Comparison of ENCODE assay signal across 12 cellular contexts in the genomic region with DNA sequence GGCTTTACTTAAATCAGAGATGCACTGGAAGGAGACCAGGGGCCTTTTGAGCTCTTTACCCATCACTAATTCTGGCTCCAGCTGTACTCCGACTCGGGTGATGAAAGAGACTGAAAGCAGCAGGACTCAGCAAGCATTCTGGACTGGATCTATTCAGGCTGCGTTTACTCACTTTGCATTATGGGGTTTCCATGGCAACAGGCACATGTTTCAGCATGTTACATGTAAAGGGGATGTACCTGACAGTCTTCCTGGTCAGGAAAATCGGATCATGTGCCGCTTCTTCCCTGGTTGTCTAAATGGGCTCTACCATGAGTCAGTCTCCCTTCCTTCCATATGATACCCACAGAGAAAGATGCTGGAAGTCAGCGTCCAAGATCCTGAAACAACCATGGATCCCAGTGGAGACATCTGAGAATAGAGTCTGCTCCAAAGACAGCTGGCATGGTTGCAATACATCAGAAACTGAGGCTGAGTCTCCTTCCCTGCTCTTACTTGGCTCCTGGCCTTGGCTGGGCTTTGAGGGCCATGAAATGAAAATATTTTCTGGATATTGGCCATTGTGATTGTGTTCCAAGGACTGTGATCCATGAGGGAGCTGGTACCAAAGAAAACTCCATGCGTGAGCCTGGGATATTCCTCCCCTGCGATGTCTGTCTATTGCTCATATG.
DNase-seq lines count a peak whose midpoint lies in the region.
"Had no signal": no experiment of that assay in that cellular context is flagged by ENCODE, and none has a peak within 500 bp of the region (broad histone marks: within the 10 kb centered on the region; RNA-seq: fewer than 3 reads in every experiment).

No MANE protein-coding gene starts in this region.

- DNase-seq in DMS153 (lab: John Stamatoyannopoulos, UW) (peak; percentile 8), DMS153 treated with DMSO at 0.1 percent for 48 hours (lab: John Stamatoyannopoulos, UW; ENCODE audit: unreplicated experiment) (no peak), NCI-H69 (lab: John Stamatoyannopoulos, UW) (peak; percentile 85), fibroblast of peridontal ligament (ENCODE audit: extremely low read depth) (peak; percentile 89), pons (ENCODE audit: low spot score) (peak; percentile 19), DMS79 (lab: John Stamatoyannopoulos, UW) (no peak), dermis blood vessel endothelial cell (no peak), HCEC 1CT (no peak)
- DNase-seq: 8988T; activated T-cell treated with anti-CD3 and anti-CD28 coated beads, Interleukin-2, amount 50 U/mL, for 48 hours; CD4-positive, CD25-positive, alpha-beta regulatory T cell; gastrocnemius medialis had no signal

Comparison
In these comparisons a context has a peak if more than half of its experiments do, and no peak if none do; other contexts are left out.
1. DNase-seq: peak in DMS153 (single experiment), NCI-H69 (single experiment), fibroblast of peridontal ligament (single experiment) and pons (single experiment); none in DMS153 treated with DMSO at 0.1 percent for 48 hours (single experiment), DMS79 (single experiment), dermis blood vessel endothelial cell (single experiment) and HCEC 1CT (single experiment).